13 cellular contexts compared by ENCODE assay signal in genomic region chr2:54641988-54642387, GRCh38.
DNase-seq lines count a peak whose midpoint lies in the region; ATAC-seq and TF ChIP-seq lines count a peak whose summit lies in the region.
"Had no signal": no experiment of that assay in that cellular context is flagged by ENCODE, and none has a peak within 500 bp of the region (broad histone marks: within the 10 kb centered on the region; RNA-seq: fewer than 3 reads in every experiment).

No MANE protein-coding gene starts in this region.

- H3K23ac ChIP-seq in H9 (ENCODE audit: insufficient read length, low read depth, low read length), result no peak overlapping the region

- H3K27ac ChIP-seq in H9 (ENCODE audit: insufficient read length, low read depth, low read length), result no peak overlapping the region
- peak overlapping the region; percentile 97 for H3K27ac ChIP-seq in smooth muscle cell (ENCODE audit: low read depth)
- peak overlapping the region in 1 of 2 donors; percentile 1 for H3K27ac ChIP-seq in coronary artery
- no peak overlapping the region for H3K27ac ChIP-seq in GM23248
- H3K27ac ChIP-seq: KMS-11 had no signal

- H3K27me3 ChIP-seq in H9 (ENCODE audit: insufficient read depth, low read length) (no peaks in the 10 kb centered on the region), smooth muscle cell (ENCODE audit: low read depth) (no peaks in the 10 kb centered on the region), GM23248 (replicated peaks; ENCODE audit: insufficient read depth) (no peaks in the 10 kb centered on the region)

- no peaks in the 10 kb centered on the region for H3K9me3 Mint-ChIP-seq in H9

- H2BK12ac ChIP-seq in H9 (ENCODE audit: insufficient read length, low read depth, low read length), result no peak overlapping the region

- H4K20me1 ChIP-seq in H9 (ENCODE audit: control insufficient read depth, insufficient read depth, insufficient read length) (no peaks in the 10 kb centered on the region), smooth muscle cell (ENCODE audit: low read depth) (no peaks in the 10 kb centered on the region), GM23248 (ENCODE audit: insufficient read depth) (no peaks in the 10 kb centered on the region)

- no peak overlapping the region for H2BK5ac ChIP-seq in H9 (ENCODE audit: insufficient read length, low read length)

- H3K79me1 ChIP-seq in H9 (ENCODE audit: insufficient read depth, low read depth, low read length, poor library complexity, severe bottlenecking), result peaks cover 2% of the 10 kb centered on the region

- H3K4me2 ChIP-seq in H9 (ENCODE audit: insufficient read depth, insufficient read length, low read length) (no peak overlapping the region), smooth muscle cell (no peak overlapping the region), GM23248 (ENCODE audit: unreplicated experiment) (no peak overlapping the region)
- H3K4me2 ChIP-seq: KMS-11 had no signal

- H4K91ac ChIP-seq in H9 (ENCODE audit: insufficient read length, low read depth, low read length), result no peak overlapping the region

- in situ Hi-C loops in GM23248 (cut with MboI), result no loop called here

- H4K8ac ChIP-seq in H9 (replicated peaks; ENCODE audit: insufficient read length, low read depth, low read length), result no peak overlapping the region

- H3K56ac ChIP-seq in H9 (ENCODE audit: insufficient read length, low read depth, low read length), result no peak overlapping the region

- H2AFZ ChIP-seq in H9 (ENCODE audit: low read length) (no peak overlapping the region), smooth muscle cell (ENCODE audit: low read depth) (no peak overlapping the region), GM23248 (no peak overlapping the region)

- ATAC-seq in left lobe of liver, result peak; percentile 94
- no peak for ATAC-seq in HG02610 (IDR thresholded peaks at IDR 0.05; ENCODE audit: unreplicated experiment)
- ATAC-seq in GM21381 (IDR thresholded peaks at IDR 0.05; ENCODE audit: unreplicated experiment), result no peak

- no peak overlapping the region for H2BK15ac ChIP-seq in H9 (ENCODE audit: low read depth, low read length)

- H2BK120ac ChIP-seq in H9 (ENCODE audit: low read depth, low read length, poor library complexity, severe bottlenecking), result no peak overlapping the region

- no peak overlapping the region for H3K4me3 Mint-ChIP-seq in H9

- H3F3A ChIP-seq in smooth muscle cell (ENCODE audit: low read depth) (peaks cover 38% of the 10 kb centered on the region), GM23248 (ENCODE audit: insufficient read depth) (peaks cover 9% of the 10 kb centered on the region; the same call in 1 of the 2 replicates)

- H3K36me3 ChIP-seq in smooth muscle cell (ENCODE audit: low read depth) (peaks cover 14% of the 10 kb centered on the region), GM23248 (ENCODE audit: low read depth) (peaks cover 60% of the 10 kb centered on the region)

- H3K4me3 ChIP-seq in smooth muscle cell (no peak overlapping the region), coronary artery (no peak overlapping the region), GM23248 (no peak overlapping the region)

- no peak overlapping the region for H2BK20ac ChIP-seq in H9 (ENCODE audit: low read depth, low read length, poor library complexity, severe bottlenecking)

- H3K4me1 ChIP-seq in H9 (ENCODE audit: insufficient read depth, low read length), result no peaks in the 10 kb centered on the region
- peaks cover 21% of the 10 kb centered on the region for H3K4me1 ChIP-seq in smooth muscle cell (ENCODE audit: low read depth)
- H3K4me1 ChIP-seq in GM23248 (ENCODE audit: insufficient read depth), result no peaks in the 10 kb centered on the region

- no peak overlapping the region for H2AK5ac ChIP-seq in H9 (ENCODE audit: insufficient read length, low read length)

- H3K4ac ChIP-seq in H9 (ENCODE audit: low read depth, low read length), result no peak overlapping the region

- no peaks in the 10 kb centered on the region for H3K79me2 ChIP-seq in H9 (ENCODE audit: insufficient read depth, low read length)
- peaks cover 19% of the 10 kb centered on the region for H3K79me2 ChIP-seq in smooth muscle cell (ENCODE audit: low read depth)
- H3K79me2 ChIP-seq in GM23248 (ENCODE audit: insufficient read depth), result 0 out of 2 replicates have a peak, but pooled peaks cover 11% of the 10 kb centered on the region

- H3K9me3 ChIP-seq in H9 (ENCODE audit: control insufficient read depth, low read depth, low read length), result no peaks in the 10 kb centered on the region
- no peaks in the 10 kb centered on the region for H3K9me3 ChIP-seq in smooth muscle cell (replicated peaks; ENCODE audit: low read depth)
- no peaks in the 10 kb centered on the region for H3K9me3 ChIP-seq in GM23248 (ENCODE audit: low read depth)

- H3K4me1 Mint-ChIP-seq in H9, result no peaks in the 10 kb centered on the region

- H3K9ac ChIP-seq in H9 (ENCODE audit: extremely low read depth, insufficient read length, low read length), result no peak overlapping the region
- no peak overlapping the region for H3K9ac ChIP-seq in smooth muscle cell (ENCODE audit: low read depth)
- H3K9ac ChIP-seq in GM23248, result no peak overlapping the region
- H3K9ac ChIP-seq: KMS-11 had no signal

- no peaks in the 10 kb centered on the region for H3K27me3 Mint-ChIP-seq in H9 (ENCODE audit: low read depth)

- no peak overlapping the region for H4K5ac ChIP-seq in H9 (ENCODE audit: insufficient read length, low read depth, low read length)

- H3K23me2 ChIP-seq in H9 (ENCODE audit: insufficient read length, low read depth, low read length, poor library complexity, severe bottlenecking), result no peaks in the 10 kb centered on the region

- no peak overlapping the region for H3K18ac ChIP-seq in H9 (ENCODE audit: insufficient read length, low read depth, low read length)

- no peak overlapping the region for H3T11ph ChIP-seq in H9 (ENCODE audit: low read length)

- WGBS in H9 (ENCODE audit: extremely low coverage, insufficient read length, low lambda C conversion rate), result no CpG with 5 or more reads among the region's 8 CpGs
- 93% methylated on average over 8 of the region's 8 CpGs for WGBS in smooth muscle cell (ENCODE audit: low lambda C conversion rate)
- WGBS in GM23248 (ENCODE audit: low coverage in 1 of 2, low lambda C conversion rate in 2 of 2, missing lambda C conversion rate in 2 of 2), 2 experiments, result 80 to 83% methylated on average over 8 of the region's 8 CpGs

- H3K14ac ChIP-seq in H9 (ENCODE audit: insufficient read depth, low read length), result no peak overlapping the region

- H3K9me2 ChIP-seq in GM23248 (ENCODE audit: insufficient read depth), result no peaks in the 10 kb centered on the region

- no peak for TF ChIP-seq CTCF in H9 (conservative IDR thresholded peaks at IDR 0.05)
- TF ChIP-seq CTCF in smooth muscle cell (IDR thresholded peaks at IDR 0.05; ENCODE audit: borderline replicate concordance, insufficient read depth, poor library complexity, severe bottlenecking), result no peak
- no peak for TF ChIP-seq CTCF in coronary artery (IDR thresholded peaks at IDR 0.05)

- DNase-seq in H9 (no peak), astrocyte of the hippocampus (ENCODE audit: low read depth, low spot score) (peak; percentile 52), left lobe of liver (ENCODE audit: low spot score) (peak; percentile 94), smooth muscle cell (lab: John Stamatoyannopoulos, UW; ENCODE audit: unreplicated experiment) (no peak), coronary artery (ENCODE audit: low spot score) (no peak), GM23248 (no peak)
- DNase-seq: activated CD4-positive, alpha-beta T cell treated with anti-CD3 and anti-CD28 coated beads, Interleukin-2, amount 50 U/mL, for 4 hours; amniotic stem cell; NCI-H2029; stimulated activated CD8-positive, alpha-beta memory T cell treated with anti-CD3 and anti-CD28 coated beads, Interleukin-4, amount 100 ng/mL, for 48 hours had no signal

- peak overlapping the region; percentile 42 to 78 (median 63); a peak in 5 of 7 replicates for H3K27ac Mint-ChIP-seq in H9

- peaks cover 53 to 89% (median 89%) of the 10 kb centered on the region in 3 experiments; a peak in 6 of 7 replicates for H3K36me3 Mint-ChIP-seq in H9 (ENCODE audit: insufficient read depth in 1 of 3, low read depth in 3 of 3)

Comparison
In these comparisons a context has a peak if more than half of its experiments do, and no peak if none do; other contexts are left out.
1. DNase-seq: peak in astrocyte of the hippocampus (single experiment) and left lobe of liver (single experiment); none in H9 (single experiment), smooth muscle cell (single experiment), coronary artery (single experiment) and GM23248 (single experiment).